2 cellular contexts compared by ENCODE assay signal in genomic region chr1:156458181-156458503, GRCh38.
TF ChIP-seq lines count a peak whose summit lies in the region.

No MANE protein-coding gene starts in this region.

TF ChIP-seq in A549, 52 proteins besides CTCF, POLR2A, EP300 and RAD21 (continued from another document):
- TF ChIP-seq FOSL2 (IDR thresholded peaks at IDR 0.05) (no peak), FOSL2 (CRISPR knock-in tag; IDR thresholded peaks at IDR 0.05) (no peak), HOXB13 (CRISPR knock-in tag; IDR thresholded peaks at IDR 0.05; ENCODE audit: low read depth) (no peak), CHD2 (IDR thresholded peaks at IDR 0.05; ENCODE audit: low read length, partially characterized antibody) (no peak), ZNF302 (CRISPR knock-in tag; IDR thresholded peaks at IDR 0.05) (no peak), MAFK (IDR thresholded peaks at IDR 0.05; ENCODE audit: partially characterized antibody) (no peak), POLR2AphosphoS2 (conservative IDR thresholded peaks at IDR 0.05; ENCODE audit: low read length) (no peak), TFCP2L1 (CRISPR knock-in tag; IDR thresholded peaks at IDR 0.05) (no peak), NFE2L2 (conservative IDR thresholded peaks at IDR 0.05; ENCODE audit: low read length) (no peak), USF2 (IDR thresholded peaks at IDR 0.05) (no peak), FOSB (CRISPR knock-in tag; IDR thresholded peaks at IDR 0.05) (no peak)

TF ChIP-seq in GM23338, 12 proteins besides CTCF, POLR2A, EP300 and RAD21 (continued from another document):
- no peak for TF ChIP-seq REST (IDR thresholded peaks at IDR 0.05; ENCODE audit: unreplicated experiment)
- no peak for TF ChIP-seq EZH2 (IDR thresholded peaks at IDR 0.05; ENCODE audit: low read depth, unreplicated experiment)
- TF ChIP-seq EZH2phosphoT487 (IDR thresholded peaks at IDR 0.05; ENCODE audit: unreplicated experiment) = no peak
- TF ChIP-seq ZNF114 (CRISPR knock-in tag; IDR thresholded peaks at IDR 0.05) = no peak
- TF ChIP-seq ZNF331 (CRISPR knock-in tag; IDR thresholded peaks at IDR 0.05; ENCODE audit: low read depth) = no peak
- TF ChIP-seq NANOG (IDR thresholded peaks at IDR 0.05; ENCODE audit: borderline replicate concordance) = no peak
- TF ChIP-seq JUNB (IDR thresholded peaks at IDR 0.05; ENCODE audit: unreplicated experiment) = no peak
- TF ChIP-seq ZNF462 (CRISPR knock-in tag; IDR thresholded peaks at IDR 0.05) = no peak
- TF ChIP-seq ETS1 (IDR thresholded peaks at IDR 0.05) = no peak
